22 cellular contexts compared by ENCODE assay signal in genomic region chr20:32144898-32145662, GRCh38. TPM values are rescaled to one million over a fixed set of nuclear protein-coding genes. Genes with fewer than 3 reads are reported as not detected.
DNase-seq lines count a peak whose midpoint lies in the region; ATAC-seq and TF ChIP-seq lines count a peak whose summit lies in the region.
"Had no signal": no experiment of that assay in that cellular context is flagged by ENCODE, and none has a peak within 500 bp of the region (broad histone marks: within the 10 kb centered on the region; RNA-seq: fewer than 3 reads in every experiment).

No MANE protein-coding gene starts in this region.

- WGBS in heart right ventricle, 2 donors: 94 to 96% methylated on average over 8 of the region's 8 CpGs

- no peak overlapping the region for H3K27ac ChIP-seq in left lung
- no peak overlapping the region for H3K27ac ChIP-seq in heart right ventricle
- H3K27ac ChIP-seq: C4-2B, GM23248, SK-N-MC had no signal

- H3K27me3 ChIP-seq in left lung: no peaks in the 10 kb centered on the region
- H3K27me3 ChIP-seq in heart right ventricle: no peaks in the 10 kb centered on the region
- H3K27me3 ChIP-seq: MG63 had no signal

- H3K4me3 Mint-ChIP-seq in activated CD4-positive, alpha-beta T cell treated with anti-CD3 and anti-CD28 coated beads for 36 hours: no peak overlapping the region
- H3K4me3 Mint-ChIP-seq in CD14-positive monocyte: no peak overlapping the region

- H3K36me3 ChIP-seq in left lung (peaks cover 8 to 99% of the 10 kb centered on the region in 2 donors), heart right ventricle (peaks cover 3 to 100% (median 82%) of the 10 kb centered on the region in 9 donors)

- POLR2A ChIA-PET in activated CD4-positive, alpha-beta T cell treated with anti-CD3 and anti-CD28 coated beads for 36 hours (lab: Charles Lee): no interaction called here

- H3K4me3 ChIP-seq in left lung (no peak overlapping the region), heart right ventricle (no peak overlapping the region)
- H3K4me3 ChIP-seq: GM23248, MG63, SK-N-MC had no signal

- peaks cover 59% of the 10 kb centered on the region for H3K36me3 Mint-ChIP-seq in activated CD4-positive, alpha-beta T cell treated with anti-CD3 and anti-CD28 coated beads for 36 hours (ENCODE audit: low read depth)
- H3K36me3 Mint-ChIP-seq in CD14-positive monocyte: peaks cover 92 to 99% of the 10 kb centered on the region in 2 donors

- H3K9me3 ChIP-seq in left lung (no peaks in the 10 kb centered on the region), heart right ventricle (no peaks in the 10 kb centered on the region)
- H3K9me3 ChIP-seq: MG63 had no signal

- no peaks in the 10 kb centered on the region for H3K27me3 Mint-ChIP-seq in activated CD4-positive, alpha-beta T cell treated with anti-CD3 and anti-CD28 coated beads for 36 hours
- peaks cover 0 to 5% (median 0%) of the 10 kb centered on the region in 3 donors for H3K27me3 Mint-ChIP-seq in CD14-positive monocyte (ENCODE audit: low read depth in 3 of 3)

- intact Hi-C loops in activated CD4-positive, alpha-beta T cell treated with anti-CD3 and anti-CD28 coated beads for 36 hours (cut with DNase I, micrococcal nuclease): no loop called here
- intact Hi-C loops in CD14-positive monocyte (cut with micrococcal nuclease): loop anchor here in 1 of 2 donors (5.0 kb wide), 1 partner anchor 52 kb away; no protein-coding TSS in a partner anchor
- intact Hi-C loops in left lung (cut with DNase I): no loop called here
- intact Hi-C loops in heart right ventricle (cut with DNase I): no loop called here

- no peak for DNase-seq in activated CD4-positive, alpha-beta T cell treated with anti-CD3 and anti-CD28 coated beads for 36 hours
- DNase-seq in activated CD4-positive, alpha-beta T cell treated with anti-CD3 and anti-CD28 coated beads, Interleukin-2, amount 50 U/mL, for 1 hour: no peak
- DNase-seq in CD14-positive monocyte (ENCODE audit: low spot score): no peak
- DNase-seq in NCI-H510A (lab: John Stamatoyannopoulos, UW): peak; percentile 72
- no peak for DNase-seq in left lung
- no peak for DNase-seq in NCI-H1092 (lab: John Stamatoyannopoulos, UW)
- DNase-seq in heart right ventricle: no peak
- DNase-seq: COR-L47, DMS153, GM23248, HCEC 1CT, IMR-90, Karpas-422, MG63, NCI-H1092 treated with DMSO at 0.1 percent for 48 hours, NCI-H1694, NCI-H524 treated with DMSO at 0.1 percent for 48 hours had no signal

- H3K4me1 ChIP-seq in left lung: no peaks in the 10 kb centered on the region
- H3K4me1 ChIP-seq in heart right ventricle: no peaks in the 10 kb centered on the region

- TF ChIP-seq CTCF in CD14-positive monocyte (IDR thresholded peaks at IDR 0.05) (no peak), left lung (IDR thresholded peaks at IDR 0.05) (no peak), heart right ventricle (IDR thresholded peaks at IDR 0.05) (no peak)

- H3K4me1 Mint-ChIP-seq in activated CD4-positive, alpha-beta T cell treated with anti-CD3 and anti-CD28 coated beads for 36 hours: no peaks in the 10 kb centered on the region
- H3K4me1 Mint-ChIP-seq in CD14-positive monocyte: no peaks in the 10 kb centered on the region

- H3K27ac Mint-ChIP-seq in activated CD4-positive, alpha-beta T cell treated with anti-CD3 and anti-CD28 coated beads for 36 hours: peak overlapping the region; percentile 17
- H3K27ac Mint-ChIP-seq in CD14-positive monocyte: peak overlapping the region in 5 of 7 donors; percentile 16 to 68 (median 62)

- H3K9me3 Mint-ChIP-seq in activated CD4-positive, alpha-beta T cell treated with anti-CD3 and anti-CD28 coated beads for 36 hours (ENCODE audit: low read depth): no peaks in the 10 kb centered on the region
- H3K9me3 Mint-ChIP-seq in CD14-positive monocyte: no peaks in the 10 kb centered on the region

- no peak for ATAC-seq in activated CD4-positive, alpha-beta T cell treated with anti-CD3 and anti-CD28 coated beads for 36 hours
- peak; percentile 22 for ATAC-seq in left lung
- ATAC-seq in GM18498 (IDR thresholded peaks at IDR 0.05; ENCODE audit: unreplicated experiment): no peak
- no peak for ATAC-seq in heart right ventricle
- ATAC-seq: Panc1, Right ventricle myocardium inferior had no signal

- CTCF ChIA-PET in activated CD4-positive, alpha-beta T cell treated with anti-CD3 and anti-CD28 coated beads for 36 hours (lab: Charles Lee): no interaction called here

RNA-seq across cellular contexts. Expression of gene TM9SF4, which starts 35.6 kb away (rescaled TPM):
- 10 to 100 TPM; 43.2 to 66.5 TPM for total RNA-seq in activated CD4-positive, alpha-beta T cell treated with anti-CD3 and anti-CD28 coated beads for 36 hours
- polyA plus RNA-seq in CD14-positive monocyte (10 to 100 TPM; 49.7 to 78.5 TPM), heart right ventricle (10 to 100 TPM; 19.2 to 21.1 TPM)
- total RNA-seq in left lung (10 to 100 TPM; 56.2 to 59.1 TPM), heart right ventricle (10 to 100 TPM; 27.9 to 36.0 (median 31.6) TPM)
